Comparison of ENCODE assay signal across 18 cellular contexts in the genomic region with DNA sequence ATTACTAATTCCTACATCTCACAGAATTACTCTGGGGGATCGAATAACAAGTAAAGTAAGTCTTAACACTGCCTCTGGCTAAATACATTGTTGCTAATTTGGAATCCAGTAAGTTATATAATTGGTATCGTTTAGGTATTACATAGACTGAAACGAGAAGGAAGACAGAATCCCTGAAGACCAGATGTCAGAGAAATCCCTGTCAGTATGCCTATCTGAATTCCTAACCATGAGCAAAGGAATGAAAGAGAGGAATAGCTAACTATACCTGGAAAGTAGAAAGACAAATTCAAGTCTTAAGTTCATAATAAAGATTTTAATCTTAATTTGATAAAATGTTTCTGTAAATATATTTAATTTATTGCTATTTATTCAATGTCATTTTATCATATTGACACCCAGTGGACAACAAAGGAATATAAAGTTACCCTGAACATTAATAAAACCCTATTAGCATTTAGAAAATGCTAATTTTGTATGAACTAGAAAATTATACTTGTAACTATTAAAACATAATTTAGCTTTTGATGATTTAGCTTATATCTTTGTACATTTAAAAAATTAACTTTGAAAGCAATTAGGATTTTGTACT. TPM values are rescaled to one million over a fixed set of nuclear protein-coding genes. Genes with fewer than 3 reads are reported as not detected.
DNase-seq lines count a peak whose midpoint lies in the region; ATAC-seq, FAIRE-seq and TF ChIP-seq lines count a peak whose summit lies in the region.
"Had no signal": no experiment of that assay in that cellular context is flagged by ENCODE, and none has a peak within 500 bp of the region (broad histone marks: within the 10 kb centered on the region; RNA-seq: fewer than 3 reads in every experiment).

No MANE protein-coding gene starts in this region.

- H3K9ac ChIP-seq in mammary epithelial cell (ENCODE audit: insufficient read depth, low read length) (no peak overlapping the region), kidney (ENCODE audit: low read length in 2 of 2) (no peak overlapping the region)

- TF ChIP-seq POLR2A in upper lobe of left lung (IDR thresholded peaks at IDR 0.05) = no peak

- BruUV-seq in mammary epithelial cell (replicated peaks; lab: Mats Ljungman, UMichigan) = no TSS peak
- BruUV-seq in MCF 10A (replicated peaks; lab: Mats Ljungman, UMichigan) = no TSS peak

- H3K79me2 ChIP-seq in mammary epithelial cell (ENCODE audit: insufficient read depth, low read length) = peaks cover 6% of the 10 kb centered on the region

- H3K4me2 ChIP-seq in mammary epithelial cell (ENCODE audit: insufficient read depth, low read depth, low read length) = no peak overlapping the region

- H3K9me3 Mint-ChIP-seq in MCF 10A (ENCODE audit: unreplicated experiment) = no peaks in the 10 kb centered on the region
- peaks cover 2% of the 10 kb centered on the region for H3K9me3 Mint-ChIP-seq in activated CD4-positive, alpha-beta memory T cell treated with anti-CD3 and anti-CD28 coated beads, Interleukin-2, amount 10 ng/mL, durations not matched to agents 7 days and 5 days

- POLR2A ChIA-PET in MCF 10A (lab: Yijun Ruan, JAX) = interaction anchor here (0.6 to 1.8 kb wide), 3 partner anchors 9 to 12 kb away, joined by 4 to 9 read pairs (median 6); partner anchors contain the start of gene DEPDC1
- POLR2A ChIA-PET in activated CD4-positive, alpha-beta memory T cell treated with anti-CD3 and anti-CD28 coated beads, Interleukin-2, amount 10 ng/mL, durations not matched to agents 7 days and 5 days (lab: Charles Lee) = no interaction called here

- WGBS in mammary epithelial cell (ENCODE audit: low coverage, missing lambda C conversion rate) = 28% methylated on average over 3 of the region's 3 CpGs
- WGBS in upper lobe of left lung, 2 donors = 80 to 91% methylated on average over 3 of the region's 3 CpGs

- H3K27me3 ChIP-seq in mammary epithelial cell (ENCODE audit: insufficient read depth, low read length) (no peaks in the 10 kb centered on the region), RWPE2 (ENCODE audit: insufficient read depth, poor library complexity, severe bottlenecking) (no peaks in the 10 kb centered on the region), upper lobe of left lung (no peaks in the 10 kb centered on the region)

- in situ Hi-C loops in mammary epithelial cell (cut with MboI; ENCODE audit: low sequenced_read_pairs in 2 of 2) = no loop called here

- intact Hi-C loops in mammary epithelial cell (cut with micrococcal nuclease) = no loop called here
- intact Hi-C loops in MCF 10A (cut with micrococcal nuclease) = no loop called here
- intact Hi-C loops in kidney (cut with DNase I) = no loop called here
- intact Hi-C loops in posterior cingulate gyrus (cut with DNase I) = no loop called here

- no peak for ATAC-seq in RWPE2 (ENCODE audit: low read depth)
- ATAC-seq in upper lobe of left lung (ENCODE audit: low FRiP score in 2 of 2) = no peak
- ATAC-seq: Panc1 had no signal

- peaks cover 5% of the 10 kb centered on the region for H3K9me3 ChIP-seq in mammary epithelial cell (replicated peaks; ENCODE audit: insufficient read depth, low read length)
- no peaks in the 10 kb centered on the region for H3K9me3 ChIP-seq in RWPE2 (ENCODE audit: severe bottlenecking)
- no peaks in the 10 kb centered on the region for H3K9me3 ChIP-seq in kidney (ENCODE audit: control insufficient read depth in 1 of 2, low read length in 2 of 2)
- no peaks in the 10 kb centered on the region for H3K9me3 ChIP-seq in upper lobe of left lung

- CTCF ChIA-PET in mammary epithelial cell (lab: Charles Lee; ENCODE audit: low non-redundant PET) (no interaction called here), MCF 10A (lab: Yijun Ruan, JAX) (interaction anchor here (0.6 to 1.6 kb wide), 3 partner anchors 10 to 91 kb away, joined by 4 to 10 read pairs (median 4); no protein-coding TSS in a partner anchor)
- CTCF ChIA-PET in activated CD4-positive, alpha-beta memory T cell treated with anti-CD3 and anti-CD28 coated beads, Interleukin-2, amount 10 ng/mL, durations not matched to agents 7 days and 5 days (lab: Charles Lee) = no interaction called here

- TF ChIP-seq CTCF in mammary epithelial cell (conservative IDR thresholded peaks at IDR 0.05 in 1 of 2, IDR thresholded peaks at IDR 0.05 in 1 of 2; ENCODE audit: extremely low read depth in 1 of 2, insufficient read depth in 1 of 2, low read depth in 1 of 2, low read length in 2 of 2) = peak; percentile 2 to 9
- no peak for TF ChIP-seq CTCF in MCF 10A (IDR thresholded peaks at IDR 0.05; ENCODE audit: unreplicated experiment)
- TF ChIP-seq CTCF in RWPE2 (IDR thresholded peaks at IDR 0.05; ENCODE audit: poor library complexity, severe bottlenecking) = peak; percentile 8
- TF ChIP-seq CTCF in kidney (IDR thresholded peaks at IDR 0.05; ENCODE audit: borderline replicate concordance, extremely low read depth, insufficient read depth) = no peak
- no peak for TF ChIP-seq CTCF in upper lobe of left lung (IDR thresholded peaks at IDR 0.05)

- no peaks in the 10 kb centered on the region for H3K27me3 Mint-ChIP-seq in MCF 10A (ENCODE audit: insufficient read depth, unreplicated experiment)
- no peaks in the 10 kb centered on the region for H3K27me3 Mint-ChIP-seq in activated CD4-positive, alpha-beta memory T cell treated with anti-CD3 and anti-CD28 coated beads, Interleukin-2, amount 10 ng/mL, durations not matched to agents 7 days and 5 days

- no peak overlapping the region for H3K27ac Mint-ChIP-seq in MCF 10A (ENCODE audit: low read depth, unreplicated experiment)
- H3K27ac Mint-ChIP-seq in activated CD4-positive, alpha-beta memory T cell treated with anti-CD3 and anti-CD28 coated beads, Interleukin-2, amount 10 ng/mL, durations not matched to agents 7 days and 5 days = no peak overlapping the region

- H3K36me3 Mint-ChIP-seq in MCF 10A (ENCODE audit: insufficient read depth, unreplicated experiment) = peaks cover 31% of the 10 kb centered on the region
- peaks cover 47% of the 10 kb centered on the region for H3K36me3 Mint-ChIP-seq in activated CD4-positive, alpha-beta memory T cell treated with anti-CD3 and anti-CD28 coated beads, Interleukin-2, amount 10 ng/mL, durations not matched to agents 7 days and 5 days (ENCODE audit: low read depth)

- FAIRE-seq in kidney (lab: Jason Lieb, UNC) = peak; percentile 21

- H3K36me3 ChIP-seq in mammary epithelial cell (ENCODE audit: insufficient read depth, low read length) (peaks cover 47% of the 10 kb centered on the region), RWPE2 (ENCODE audit: low read depth) (peaks cover 99% of the 10 kb centered on the region), kidney (ENCODE audit: control insufficient read depth in 1 of 2, insufficient read depth in 2 of 2, low read length in 2 of 2) (no peaks in the 10 kb centered on the region), upper lobe of left lung (no peaks in the 10 kb centered on the region)

- H3K4me3 ChIP-seq in mammary epithelial cell (replicated peaks in 1 of 3; ENCODE audit: insufficient read depth in 1 of 3, low read depth in 2 of 3, low read length in 3 of 3) (no peak overlapping the region), RWPE2 (ENCODE audit: severe bottlenecking) (no peak overlapping the region), kidney (ENCODE audit: low read length in 2 of 2) (no peak overlapping the region), upper lobe of left lung (no peak overlapping the region)

- DNase-seq in mammary epithelial cell (no peak), MCF 10A (ENCODE audit: unreplicated experiment) (no peak), RWPE2 (ENCODE audit: low spot score) (no peak), kidney (no peak), upper lobe of left lung (no peak), posterior cingulate gyrus (no peak)
- no peak for DNase-seq in stimulated activated CD4-positive, alpha-beta T cell treated with anti-CD3 and anti-CD28 coated beads, Interleukin-4, amount 100 ng/mL, for 4 hours
- no peak for DNase-seq in activated CD4-positive, alpha-beta memory T cell treated with anti-CD3 and anti-CD28 coated beads, Interleukin-2, amount 10 ng/mL, durations not matched to agents 7 days and 5 days
- DNase-seq: 8988T, C1 segment of cervical spinal cord, DMS153, HCEC 1CT, NCI-H1436, NCI-H2081 treated with DMSO at 0.1 percent for 48 hours, NCI-H345, SW 1271 had no signal

- H3K27ac ChIP-seq in mammary epithelial cell (ENCODE audit: insufficient read depth, low read depth, low read length) = no peak overlapping the region
- H3K27ac ChIP-seq in RWPE2 (ENCODE audit: poor library complexity, severe bottlenecking) = no peak overlapping the region
- no peak overlapping the region for H3K27ac ChIP-seq in kidney (ENCODE audit: low read depth in 2 of 2, low read length in 2 of 2)
- no peak overlapping the region for H3K27ac ChIP-seq in upper lobe of left lung

- no peak overlapping the region for H2AFZ ChIP-seq in mammary epithelial cell (ENCODE audit: low read depth, low read length)

- H3K4me3 Mint-ChIP-seq in MCF 10A (ENCODE audit: unreplicated experiment) = no peak overlapping the region
- no peak overlapping the region for H3K4me3 Mint-ChIP-seq in activated CD4-positive, alpha-beta memory T cell treated with anti-CD3 and anti-CD28 coated beads, Interleukin-2, amount 10 ng/mL, durations not matched to agents 7 days and 5 days

- no peaks in the 10 kb centered on the region for H4K20me1 ChIP-seq in mammary epithelial cell (ENCODE audit: insufficient read depth, low read length)

- no peak for TF ChIP-seq EP300 in upper lobe of left lung (IDR thresholded peaks at IDR 0.05)

- H3K4me1 ChIP-seq in mammary epithelial cell (ENCODE audit: insufficient read depth, low read length) = no peaks in the 10 kb centered on the region
- H3K4me1 ChIP-seq in RWPE2 (ENCODE audit: insufficient read depth, poor library complexity, severe bottlenecking) = no peaks in the 10 kb centered on the region
- H3K4me1 ChIP-seq in kidney (ENCODE audit: control insufficient read depth in 1 of 2, insufficient read depth in 1 of 2, low read depth in 1 of 2, low read length in 2 of 2) = no peaks in the 10 kb centered on the region
- H3K4me1 ChIP-seq in upper lobe of left lung = no peaks in the 10 kb centered on the region

- H3K4me1 Mint-ChIP-seq in MCF 10A (ENCODE audit: insufficient read depth, unreplicated experiment) = peaks cover 10% of the 10 kb centered on the region
- no peaks in the 10 kb centered on the region for H3K4me1 Mint-ChIP-seq in activated CD4-positive, alpha-beta memory T cell treated with anti-CD3 and anti-CD28 coated beads, Interleukin-2, amount 10 ng/mL, durations not matched to agents 7 days and 5 days

- dilution Hi-C loops in mammary epithelial cell (cut with HindIII; ENCODE audit: low sequenced_read_pairs) = no loop called here

RNA-seq across cellular contexts. Expression of gene DEPDC1, which starts 11.4 kb away (rescaled TPM):
- total RNA-seq in mammary epithelial cell = 10 to 100 TPM in 1 of 2 donors, under 1 TPM in 1; 0.67 to 24.1 TPM
- 12.3 TPM for polyA plus RNA-seq in mammary epithelial cell
- polyA minus RNA-seq in mammary epithelial cell = 15.2 TPM
- total RNA-seq in MCF 10A (2022) = 17.9 and 26.8 TPM in 2 replicates
- 0.63 TPM for total RNA-seq in kidney
- not detected for polyA plus RNA-seq in kidney (ENCODE audit: insufficient read depth, low read depth, low replicate concordance)
- total RNA-seq in upper lobe of left lung = 1 to 10 TPM in 2 of 6 donors, under 1 TPM in 3, not detected in 1; 0.14 to 1.6 (median 0.69) TPM
- total RNA-seq in activated CD4-positive, alpha-beta memory T cell treated with anti-CD3 and anti-CD28 coated beads, Interleukin-2, amount 10 ng/mL, durations not matched to agents 7 days and 5 days = 10 to 100 TPM; 25.7 to 29.6 TPM

RNA-seq across cellular contexts. Expression of gene RPE65, which starts 35.8 kb away (rescaled TPM):
- total RNA-seq in mammary epithelial cell (under 1 TPM in 1 of 2 donors, not detected in 1; under 0.01 TPM), MCF 10A (2022) (not detected in 2 replicates), kidney (not detected), upper lobe of left lung (not detected)
- polyA plus RNA-seq in mammary epithelial cell (not detected), kidney (ENCODE audit: insufficient read depth, low read depth, low replicate concordance) (not detected)
- not detected for polyA minus RNA-seq in mammary epithelial cell
- not detected for total RNA-seq in activated CD4-positive, alpha-beta memory T cell treated with anti-CD3 and anti-CD28 coated beads, Interleukin-2, amount 10 ng/mL, durations not matched to agents 7 days and 5 days
- total RNA-seq: HT-29 had no signal

Comparison
In these comparisons a context has a peak if more than half of its experiments do, and no peak if none do; other contexts are left out.
1. CTCF ChIP-seq: peak in mammary epithelial cell (2 of 2) and RWPE2 (single experiment); none in MCF 10A (single experiment), kidney (single experiment) and upper lobe of left lung (0 of 6).